In genomic region chr16:24729243-24729966, GRCh38 we compare ENCODE assay signal across 1 cellular context.
TF ChIP-seq lines count a peak whose summit lies in the region.

Gene TNRC6A, plus strand, starts transcription at chr16:24729651. Its CDS starts 191 bp downstream, at chr16:24729842.

TF ChIP-seq in HepG2, 621 proteins besides CTCF, POLR2A, EP300 and RAD21 (continued from another document and continues in another):
- TF ChIP-seq, protein P1, sequence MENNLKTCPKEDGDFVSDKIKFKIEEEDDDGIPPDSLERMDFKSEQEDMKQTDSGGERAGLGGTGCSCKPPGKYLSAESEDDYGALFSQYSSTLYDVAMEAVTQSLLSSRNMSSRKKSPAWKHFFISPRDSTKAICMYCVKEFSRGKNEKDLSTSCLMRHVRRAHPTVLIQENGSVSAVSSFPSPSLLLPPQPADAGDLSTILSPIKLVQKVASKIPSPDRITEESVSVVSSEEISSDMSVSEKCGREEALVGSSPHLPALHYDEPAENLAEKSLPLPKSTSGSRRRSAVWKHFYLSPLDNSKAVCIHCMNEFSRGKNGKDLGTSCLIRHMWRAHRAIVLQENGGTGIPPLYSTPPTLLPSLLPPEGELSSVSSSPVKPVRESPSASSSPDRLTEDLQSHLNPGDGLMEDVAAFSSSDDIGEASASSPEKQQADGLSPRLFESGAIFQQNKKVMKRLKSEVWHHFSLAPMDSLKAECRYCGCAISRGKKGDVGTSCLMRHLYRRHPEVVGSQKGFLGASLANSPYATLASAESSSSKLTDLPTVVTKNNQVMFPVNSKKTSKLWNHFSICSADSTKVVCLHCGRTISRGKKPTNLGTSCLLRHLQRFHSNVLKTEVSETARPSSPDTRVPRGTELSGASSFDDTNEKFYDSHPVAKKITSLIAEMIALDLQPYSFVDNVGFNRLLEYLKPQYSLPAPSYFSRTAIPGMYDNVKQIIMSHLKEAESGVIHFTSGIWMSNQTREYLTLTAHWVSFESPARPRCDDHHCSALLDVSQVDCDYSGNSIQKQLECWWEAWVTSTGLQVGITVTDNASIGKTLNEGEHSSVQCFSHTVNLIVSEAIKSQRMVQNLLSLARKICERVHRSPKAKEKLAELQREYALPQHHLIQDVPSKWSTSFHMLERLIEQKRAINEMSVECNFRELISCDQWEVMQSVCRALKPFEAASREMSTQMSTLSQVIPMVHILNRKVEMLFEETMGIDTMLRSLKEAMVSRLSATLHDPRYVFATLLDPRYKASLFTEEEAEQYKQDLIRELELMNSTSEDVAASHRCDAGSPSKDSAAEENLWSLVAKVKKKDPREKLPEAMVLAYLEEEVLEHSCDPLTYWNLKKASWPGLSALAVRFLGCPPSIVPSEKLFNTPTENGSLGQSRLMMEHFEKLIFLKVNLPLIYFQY (CRISPR knock-in tag; IDR thresholded peaks at IDR 0.05; ENCODE audit: borderline replicate concordance) = peak; percentile 47; the same call in 1 of the 2 replicates
- no peak; the same call in 1 of the 2 replicates for TF ChIP-seq ZFP36L1 (CRISPR knock-in tag; IDR thresholded peaks at IDR 0.05)
- peak; percentile 83; the same call in 1 of the 2 replicates for TF ChIP-seq MYC (CRISPR knock-in tag; IDR thresholded peaks at IDR 0.05; ENCODE audit: borderline replicate concordance)
- TF ChIP-seq BRCA1 (CRISPR knock-in tag; IDR thresholded peaks at IDR 0.05) = no peak
- peak; percentile 94 for TF ChIP-seq SKI (IDR thresholded peaks at IDR 0.05; ENCODE audit: partially characterized antibody)
- peak; percentile 77 for TF ChIP-seq ETV5 (CRISPR knock-in tag; IDR thresholded peaks at IDR 0.05; ENCODE audit: borderline replicate concordance)
- no peak for TF ChIP-seq ZNF644 (CRISPR knock-in tag; IDR thresholded peaks at IDR 0.05; ENCODE audit: low read depth)
- no peak; the same call in 1 of the 2 replicates for TF ChIP-seq GMEB1 (CRISPR knock-in tag; IDR thresholded peaks at IDR 0.05; ENCODE audit: borderline replicate concordance)
- no peak for TF ChIP-seq DPF2 (CRISPR knock-in tag; IDR thresholded peaks at IDR 0.05; ENCODE audit: borderline replicate concordance, low read depth)
- no peak; the same call in 1 of the 2 replicates for TF ChIP-seq ZNF160 (CRISPR knock-in tag; IDR thresholded peaks at IDR 0.05)
- no peak for TF ChIP-seq REPIN1 (CRISPR knock-in tag; IDR thresholded peaks at IDR 0.05; ENCODE audit: borderline replicate concordance, low read depth)
- no peak for TF ChIP-seq ZNF264 (CRISPR knock-in tag; IDR thresholded peaks at IDR 0.05)
- TF ChIP-seq ZSCAN22 (CRISPR knock-in tag; IDR thresholded peaks at IDR 0.05) = peak; percentile 64; the same call in 1 of the 2 replicates
- no peak for TF ChIP-seq ZNF605 (CRISPR knock-in tag; IDR thresholded peaks at IDR 0.05)
- 0 out of 2 replicates have a peak, but pooled peaks have one; percentile 60 for TF ChIP-seq DR1 (CRISPR knock-in tag; IDR thresholded peaks at IDR 0.05)
- TF ChIP-seq ZNF30 (CRISPR knock-in tag; IDR thresholded peaks at IDR 0.05) = no peak
- TF ChIP-seq, protein P2, sequence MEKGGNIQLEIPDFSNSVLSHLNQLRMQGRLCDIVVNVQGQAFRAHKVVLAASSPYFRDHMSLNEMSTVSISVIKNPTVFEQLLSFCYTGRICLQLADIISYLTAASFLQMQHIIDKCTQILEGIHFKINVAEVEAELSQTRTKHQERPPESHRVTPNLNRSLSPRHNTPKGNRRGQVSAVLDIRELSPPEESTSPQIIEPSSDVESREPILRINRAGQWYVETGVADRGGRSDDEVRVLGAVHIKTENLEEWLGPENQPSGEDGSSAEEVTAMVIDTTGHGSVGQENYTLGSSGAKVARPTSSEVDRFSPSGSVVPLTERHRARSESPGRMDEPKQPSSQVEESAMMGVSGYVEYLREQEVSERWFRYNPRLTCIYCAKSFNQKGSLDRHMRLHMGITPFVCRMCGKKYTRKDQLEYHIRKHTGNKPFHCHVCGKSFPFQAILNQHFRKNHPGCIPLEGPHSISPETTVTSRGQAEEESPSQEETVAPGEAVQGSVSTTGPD (CRISPR knock-in tag; IDR thresholded peaks at IDR 0.05) = no peak
- peak; percentile 77; the same call in 1 of the 2 replicates for TF ChIP-seq ZNF776 (CRISPR knock-in tag; IDR thresholded peaks at IDR 0.05)
- TF ChIP-seq, protein P3, sequence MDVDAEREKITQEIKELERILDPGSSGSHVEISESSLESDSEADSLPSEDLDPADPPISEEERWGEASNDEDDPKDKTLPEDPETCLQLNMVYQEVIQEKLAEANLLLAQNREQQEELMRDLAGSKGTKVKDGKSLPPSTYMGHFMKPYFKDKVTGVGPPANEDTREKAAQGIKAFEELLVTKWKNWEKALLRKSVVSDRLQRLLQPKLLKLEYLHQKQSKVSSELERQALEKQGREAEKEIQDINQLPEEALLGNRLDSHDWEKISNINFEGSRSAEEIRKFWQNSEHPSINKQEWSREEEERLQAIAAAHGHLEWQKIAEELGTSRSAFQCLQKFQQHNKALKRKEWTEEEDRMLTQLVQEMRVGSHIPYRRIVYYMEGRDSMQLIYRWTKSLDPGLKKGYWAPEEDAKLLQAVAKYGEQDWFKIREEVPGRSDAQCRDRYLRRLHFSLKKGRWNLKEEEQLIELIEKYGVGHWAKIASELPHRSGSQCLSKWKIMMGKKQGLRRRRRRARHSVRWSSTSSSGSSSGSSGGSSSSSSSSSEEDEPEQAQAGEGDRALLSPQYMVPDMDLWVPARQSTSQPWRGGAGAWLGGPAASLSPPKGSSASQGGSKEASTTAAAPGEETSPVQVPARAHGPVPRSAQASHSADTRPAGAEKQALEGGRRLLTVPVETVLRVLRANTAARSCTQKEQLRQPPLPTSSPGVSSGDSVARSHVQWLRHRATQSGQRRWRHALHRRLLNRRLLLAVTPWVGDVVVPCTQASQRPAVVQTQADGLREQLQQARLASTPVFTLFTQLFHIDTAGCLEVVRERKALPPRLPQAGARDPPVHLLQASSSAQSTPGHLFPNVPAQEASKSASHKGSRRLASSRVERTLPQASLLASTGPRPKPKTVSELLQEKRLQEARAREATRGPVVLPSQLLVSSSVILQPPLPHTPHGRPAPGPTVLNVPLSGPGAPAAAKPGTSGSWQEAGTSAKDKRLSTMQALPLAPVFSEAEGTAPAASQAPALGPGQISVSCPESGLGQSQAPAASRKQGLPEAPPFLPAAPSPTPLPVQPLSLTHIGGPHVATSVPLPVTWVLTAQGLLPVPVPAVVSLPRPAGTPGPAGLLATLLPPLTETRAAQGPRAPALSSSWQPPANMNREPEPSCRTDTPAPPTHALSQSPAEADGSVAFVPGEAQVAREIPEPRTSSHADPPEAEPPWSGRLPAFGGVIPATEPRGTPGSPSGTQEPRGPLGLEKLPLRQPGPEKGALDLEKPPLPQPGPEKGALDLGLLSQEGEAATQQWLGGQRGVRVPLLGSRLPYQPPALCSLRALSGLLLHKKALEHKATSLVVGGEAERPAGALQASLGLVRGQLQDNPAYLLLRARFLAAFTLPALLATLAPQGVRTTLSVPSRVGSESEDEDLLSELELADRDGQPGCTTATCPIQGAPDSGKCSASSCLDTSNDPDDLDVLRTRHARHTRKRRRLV (CRISPR knock-in tag; IDR thresholded peaks at IDR 0.05) = no peak
- TF ChIP-seq RFXAP (CRISPR knock-in tag; IDR thresholded peaks at IDR 0.05; ENCODE audit: borderline replicate concordance) = peak; percentile 88; the same call in 1 of the 2 replicates
- no peak for TF ChIP-seq ZNF10 (CRISPR knock-in tag; IDR thresholded peaks at IDR 0.05; ENCODE audit: borderline replicate concordance, low read depth)
- no peak for TF ChIP-seq ZNF468 (CRISPR knock-in tag; IDR thresholded peaks at IDR 0.05)
- TF ChIP-seq, protein P4, sequence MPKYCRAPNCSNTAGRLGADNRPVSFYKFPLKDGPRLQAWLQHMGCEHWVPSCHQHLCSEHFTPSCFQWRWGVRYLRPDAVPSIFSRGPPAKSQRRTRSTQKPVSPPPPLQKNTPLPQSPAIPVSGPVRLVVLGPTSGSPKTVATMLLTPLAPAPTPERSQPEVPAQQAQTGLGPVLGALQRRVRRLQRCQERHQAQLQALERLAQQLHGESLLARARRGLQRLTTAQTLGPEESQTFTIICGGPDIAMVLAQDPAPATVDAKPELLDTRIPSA (CRISPR knock-in tag; IDR thresholded peaks at IDR 0.05; ENCODE audit: borderline replicate concordance) = no peak
- TF ChIP-seq ZMYM4 (CRISPR knock-in tag; IDR thresholded peaks at IDR 0.05) = peak; percentile 67; the same call in 1 of the 2 replicates
- no peak for TF ChIP-seq ZNF576 (CRISPR knock-in tag; IDR thresholded peaks at IDR 0.05)
- no peak for TF ChIP-seq NONO (IDR thresholded peaks at IDR 0.05)
- TF ChIP-seq NONO (CRISPR knock-in tag; conservative IDR thresholded peaks at IDR 0.05) = peak; percentile 53; the same call in 1 of the 2 replicates
- TF ChIP-seq ZNF839 (CRISPR knock-in tag; IDR thresholded peaks at IDR 0.05; ENCODE audit: borderline replicate concordance) = no peak
- no peak for TF ChIP-seq SMC3 (IDR thresholded peaks at IDR 0.05; ENCODE audit: low read length)
- no peak for TF ChIP-seq PTBP1 (IDR thresholded peaks at IDR 0.05; ENCODE audit: low read depth, low read length, poor library complexity, severe bottlenecking)
- TF ChIP-seq MIXL1 (CRISPR knock-in tag; IDR thresholded peaks at IDR 0.05) = peak; percentile 72
- no peak for TF ChIP-seq ZNF225 (CRISPR knock-in tag; IDR thresholded peaks at IDR 0.05)
- TF ChIP-seq KLF15 (CRISPR knock-in tag; IDR thresholded peaks at IDR 0.05; ENCODE audit: borderline replicate concordance) = no peak
- TF ChIP-seq ZSCAN31 (CRISPR knock-in tag; IDR thresholded peaks at IDR 0.05; ENCODE audit: low read depth) = no peak
- TF ChIP-seq U2AF2 (IDR thresholded peaks at IDR 0.05; ENCODE audit: low read depth, low read length) = no peak
- peak; percentile 70; the same call in 1 of the 2 replicates for TF ChIP-seq CBFB (CRISPR knock-in tag; IDR thresholded peaks at IDR 0.05)
- no peak for TF ChIP-seq RAD51 (IDR thresholded peaks at IDR 0.05; ENCODE audit: borderline replicate concordance)
- 0 out of 2 replicates have a peak, but pooled peaks have one; percentile 37 for TF ChIP-seq ZNF24 (IDR thresholded peaks at IDR 0.05)
- no peak for TF ChIP-seq HHEX (CRISPR knock-in tag; IDR thresholded peaks at IDR 0.05)
- peak; percentile 82; the same call in 1 of the 2 replicates for TF ChIP-seq ZSCAN21 (CRISPR knock-in tag; IDR thresholded peaks at IDR 0.05; ENCODE audit: borderline replicate concordance)
- no peak for TF ChIP-seq ZNF652 (CRISPR knock-in tag; IDR thresholded peaks at IDR 0.05; ENCODE audit: borderline replicate concordance, low read depth)
- TF ChIP-seq SALL2 (CRISPR knock-in tag; IDR thresholded peaks at IDR 0.05) = peak; percentile 93; the same call in 1 of the 2 replicates
- peak; percentile 88 for TF ChIP-seq PHF8 (CRISPR knock-in tag; IDR thresholded peaks at IDR 0.05)
- TF ChIP-seq MAZ (IDR thresholded peaks at IDR 0.05; ENCODE audit: borderline replicate concordance, low read depth, low read length) = peak; percentile 99
- TF ChIP-seq MAZ (CRISPR knock-in tag; IDR thresholded peaks at IDR 0.05; ENCODE audit: low read depth) = peak; percentile 99
- no peak for TF ChIP-seq FOXK2 (IDR thresholded peaks at IDR 0.05)
- TF ChIP-seq, protein P5, sequence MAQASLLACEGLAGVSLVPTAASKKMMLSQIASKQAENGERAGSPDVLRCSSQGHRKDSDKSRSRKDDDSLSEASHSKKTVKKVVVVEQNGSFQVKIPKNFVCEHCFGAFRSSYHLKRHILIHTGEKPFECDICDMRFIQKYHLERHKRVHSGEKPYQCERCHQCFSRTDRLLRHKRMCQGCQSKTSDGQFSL (CRISPR knock-in tag; IDR thresholded peaks at IDR 0.05) = peak; percentile 62
- no peak for TF ChIP-seq ZNF138 (CRISPR knock-in tag; IDR thresholded peaks at IDR 0.05; ENCODE audit: low read depth)
- peak; percentile 93 for TF ChIP-seq KMT2B (CRISPR knock-in tag; IDR thresholded peaks at IDR 0.05)
- TF ChIP-seq ZUFSP (CRISPR knock-in tag; IDR thresholded peaks at IDR 0.05; ENCODE audit: borderline replicate concordance) = no peak
- peak; percentile 30; the same call in 1 of the 2 replicates for TF ChIP-seq ZNF772 (CRISPR knock-in tag; IDR thresholded peaks at IDR 0.05)
- no peak for TF ChIP-seq BRF2 (CRISPR knock-in tag; IDR thresholded peaks at IDR 0.05)
- 0 out of 2 replicates have a peak, but pooled peaks have one; percentile 35 for TF ChIP-seq ONECUT2 (CRISPR knock-in tag; IDR thresholded peaks at IDR 0.05)
- TF ChIP-seq SATB2 (CRISPR knock-in tag; IDR thresholded peaks at IDR 0.05) = no peak
- no peak for TF ChIP-seq ZFP37 (CRISPR knock-in tag; IDR thresholded peaks at IDR 0.05; ENCODE audit: borderline replicate concordance)
- no peak for TF ChIP-seq NR1H2 (CRISPR knock-in tag; IDR thresholded peaks at IDR 0.05; ENCODE audit: borderline replicate concordance, low read depth)
- peak; percentile 77; the same call in 1 of the 2 replicates for TF ChIP-seq TSC22D2 (CRISPR knock-in tag; IDR thresholded peaks at IDR 0.05; ENCODE audit: borderline replicate concordance)
- TF ChIP-seq ZNF260 (CRISPR knock-in tag; IDR thresholded peaks at IDR 0.05; ENCODE audit: borderline replicate concordance, low read depth) = no peak
